1 cellular context compared by ENCODE assay signal in the genomic region with DNA sequence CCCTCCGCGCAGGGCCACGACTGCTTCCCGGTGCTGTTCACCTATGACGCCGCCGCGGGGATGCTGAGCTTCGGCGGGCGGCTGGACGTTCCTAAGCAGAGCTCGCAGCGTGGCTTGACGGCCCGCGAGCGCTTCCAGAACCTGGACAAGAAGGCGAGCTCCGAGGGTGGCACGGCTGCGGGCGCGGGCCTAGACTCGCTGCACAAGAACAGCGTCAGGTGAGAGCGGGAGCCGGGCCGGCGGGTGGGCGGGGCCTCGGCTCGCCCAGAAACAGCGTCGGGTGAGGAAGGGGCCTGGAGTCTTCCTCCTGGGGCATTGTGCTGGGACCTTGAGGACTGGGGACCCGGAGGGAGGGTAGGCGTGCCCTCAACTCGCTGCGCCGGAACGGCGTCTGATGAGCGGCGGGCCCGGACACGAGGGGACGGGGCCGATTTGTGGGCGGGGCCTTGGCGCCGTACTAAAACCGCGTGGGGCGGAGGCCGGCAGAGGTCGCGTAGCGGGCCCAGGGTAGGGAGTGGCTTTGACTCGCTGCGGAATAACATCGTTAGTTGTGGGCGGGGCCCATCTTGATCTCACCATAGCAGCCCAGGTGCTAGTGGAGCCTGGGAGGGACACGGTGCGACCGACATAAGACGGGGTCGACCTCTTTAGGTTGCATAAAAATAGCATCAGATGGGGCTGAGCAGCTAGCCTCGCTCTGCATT.
TF ChIP-seq lines count a peak whose summit lies in the region.

No MANE protein-coding gene starts in this region.

TF ChIP-seq in WTC11, 78 proteins besides CTCF, POLR2A, EP300 and RAD21 (continued from another document and continues in another):
- TF ChIP-seq ATF2 (CRISPR knock-in tag; IDR thresholded peaks at IDR 0.05; ENCODE audit: borderline replicate concordance, low read depth) (no peak), ZNF317 (CRISPR knock-in tag; IDR thresholded peaks at IDR 0.05; ENCODE audit: borderline replicate concordance, low read depth) (no peak; the same call in 1 of the 2 replicates), TEAD1 (CRISPR knock-in tag; IDR thresholded peaks at IDR 0.05) (peak; percentile 79; the same call in 1 of the 2 replicates), ZNF219 (CRISPR knock-in tag; IDR thresholded peaks at IDR 0.05; ENCODE audit: borderline replicate concordance) (0 out of 2 replicates have a peak, but pooled peaks have one; percentile 69), ETV6 (CRISPR knock-in tag; IDR thresholded peaks at IDR 0.05) (peak; percentile 77; the same call in 1 of the 2 replicates), ZNF232 (CRISPR knock-in tag; IDR thresholded peaks at IDR 0.05) (peak; percentile 69; the same call in 1 of the 2 replicates), RORB (CRISPR knock-in tag; IDR thresholded peaks at IDR 0.05) (no peak), PRRX2 (CRISPR knock-in tag; IDR thresholded peaks at IDR 0.05) (peak; percentile 90; the same call in 1 of the 2 replicates), MAX (CRISPR knock-in tag; IDR thresholded peaks at IDR 0.05) (peak; percentile 75; the same call in 1 of the 2 replicates), MXD4 (CRISPR knock-in tag; IDR thresholded peaks at IDR 0.05; ENCODE audit: borderline replicate concordance) (no peak), ZNF416 (CRISPR knock-in tag; IDR thresholded peaks at IDR 0.05) (peak; percentile 79; the same call in 1 of the 2 replicates), MYBL2 (CRISPR knock-in tag; IDR thresholded peaks at IDR 0.05) (no peak; the same call in 1 of the 2 replicates), ZNF263 (CRISPR knock-in tag; IDR thresholded peaks at IDR 0.05; ENCODE audit: low read depth) (no peak), USF1 (CRISPR knock-in tag; IDR thresholded peaks at IDR 0.05) (no peak; the same call in 1 of the 2 replicates), MLX (CRISPR knock-in tag; IDR thresholded peaks at IDR 0.05) (no peak), RELA (CRISPR knock-in tag; IDR thresholded peaks at IDR 0.05; ENCODE audit: borderline replicate concordance) (peak; percentile 88), ATF1 (CRISPR knock-in tag; IDR thresholded peaks at IDR 0.05) (0 out of 2 replicates have a peak, but pooled peaks have one; percentile 33), ZBTB43 (CRISPR knock-in tag; IDR thresholded peaks at IDR 0.05) (0 out of 2 replicates have a peak, but pooled peaks have one; percentile 52)
- TF ChIP-seq, protein P1, sequence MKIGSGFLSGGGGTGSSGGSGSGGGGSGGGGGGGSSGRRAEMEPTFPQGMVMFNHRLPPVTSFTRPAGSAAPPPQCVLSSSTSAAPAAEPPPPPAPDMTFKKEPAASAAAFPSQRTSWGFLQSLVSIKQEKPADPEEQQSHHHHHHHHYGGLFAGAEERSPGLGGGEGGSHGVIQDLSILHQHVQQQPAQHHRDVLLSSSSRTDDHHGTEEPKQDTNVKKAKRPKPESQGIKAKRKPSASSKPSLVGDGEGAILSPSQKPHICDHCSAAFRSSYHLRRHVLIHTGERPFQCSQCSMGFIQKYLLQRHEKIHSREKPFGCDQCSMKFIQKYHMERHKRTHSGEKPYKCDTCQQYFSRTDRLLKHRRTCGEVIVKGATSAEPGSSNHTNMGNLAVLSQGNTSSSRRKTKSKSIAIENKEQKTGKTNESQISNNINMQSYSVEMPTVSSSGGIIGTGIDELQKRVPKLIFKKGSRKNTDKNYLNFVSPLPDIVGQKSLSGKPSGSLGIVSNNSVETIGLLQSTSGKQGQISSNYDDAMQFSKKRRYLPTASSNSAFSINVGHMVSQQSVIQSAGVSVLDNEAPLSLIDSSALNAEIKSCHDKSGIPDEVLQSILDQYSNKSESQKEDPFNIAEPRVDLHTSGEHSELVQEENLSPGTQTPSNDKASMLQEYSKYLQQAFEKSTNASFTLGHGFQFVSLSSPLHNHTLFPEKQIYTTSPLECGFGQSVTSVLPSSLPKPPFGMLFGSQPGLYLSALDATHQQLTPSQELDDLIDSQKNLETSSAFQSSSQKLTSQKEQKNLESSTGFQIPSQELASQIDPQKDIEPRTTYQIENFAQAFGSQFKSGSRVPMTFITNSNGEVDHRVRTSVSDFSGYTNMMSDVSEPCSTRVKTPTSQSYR (CRISPR knock-in tag; IDR thresholded peaks at IDR 0.05) = no peak
- TF ChIP-seq, protein P2, sequence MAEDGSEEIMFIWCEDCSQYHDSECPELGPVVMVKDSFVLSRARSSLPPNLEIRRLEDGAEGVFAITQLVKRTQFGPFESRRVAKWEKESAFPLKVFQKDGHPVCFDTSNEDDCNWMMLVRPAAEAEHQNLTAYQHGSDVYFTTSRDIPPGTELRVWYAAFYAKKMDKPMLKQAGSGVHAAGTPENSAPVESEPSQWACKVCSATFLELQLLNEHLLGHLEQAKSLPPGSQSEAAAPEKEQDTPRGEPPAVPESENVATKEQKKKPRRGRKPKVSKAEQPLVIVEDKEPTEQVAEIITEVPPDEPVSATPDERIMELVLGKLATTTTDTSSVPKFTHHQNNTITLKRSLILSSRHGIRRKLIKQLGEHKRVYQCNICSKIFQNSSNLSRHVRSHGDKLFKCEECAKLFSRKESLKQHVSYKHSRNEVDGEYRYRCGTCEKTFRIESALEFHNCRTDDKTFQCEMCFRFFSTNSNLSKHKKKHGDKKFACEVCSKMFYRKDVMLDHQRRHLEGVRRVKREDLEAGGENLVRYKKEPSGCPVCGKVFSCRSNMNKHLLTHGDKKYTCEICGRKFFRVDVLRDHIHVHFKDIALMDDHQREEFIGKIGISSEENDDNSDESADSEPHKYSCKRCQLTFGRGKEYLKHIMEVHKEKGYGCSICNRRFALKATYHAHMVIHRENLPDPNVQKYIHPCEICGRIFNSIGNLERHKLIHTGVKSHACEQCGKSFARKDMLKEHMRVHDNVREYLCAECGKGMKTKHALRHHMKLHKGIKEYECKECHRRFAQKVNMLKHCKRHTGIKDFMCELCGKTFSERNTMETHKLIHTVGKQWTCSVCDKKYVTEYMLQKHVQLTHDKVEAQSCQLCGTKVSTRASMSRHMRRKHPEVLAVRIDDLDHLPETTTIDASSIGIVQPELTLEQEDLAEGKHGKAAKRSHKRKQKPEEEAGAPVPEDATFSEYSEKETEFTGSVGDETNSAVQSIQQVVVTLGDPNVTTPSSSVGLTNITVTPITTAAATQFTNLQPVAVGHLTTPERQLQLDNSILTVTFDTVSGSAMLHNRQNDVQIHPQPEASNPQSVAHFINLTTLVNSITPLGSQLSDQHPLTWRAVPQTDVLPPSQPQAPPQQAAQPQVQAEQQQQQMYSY (CRISPR knock-in tag; IDR thresholded peaks at IDR 0.05) = peak; percentile 15; the same call in 1 of the 2 replicates
- TF ChIP-seq, protein P3, sequence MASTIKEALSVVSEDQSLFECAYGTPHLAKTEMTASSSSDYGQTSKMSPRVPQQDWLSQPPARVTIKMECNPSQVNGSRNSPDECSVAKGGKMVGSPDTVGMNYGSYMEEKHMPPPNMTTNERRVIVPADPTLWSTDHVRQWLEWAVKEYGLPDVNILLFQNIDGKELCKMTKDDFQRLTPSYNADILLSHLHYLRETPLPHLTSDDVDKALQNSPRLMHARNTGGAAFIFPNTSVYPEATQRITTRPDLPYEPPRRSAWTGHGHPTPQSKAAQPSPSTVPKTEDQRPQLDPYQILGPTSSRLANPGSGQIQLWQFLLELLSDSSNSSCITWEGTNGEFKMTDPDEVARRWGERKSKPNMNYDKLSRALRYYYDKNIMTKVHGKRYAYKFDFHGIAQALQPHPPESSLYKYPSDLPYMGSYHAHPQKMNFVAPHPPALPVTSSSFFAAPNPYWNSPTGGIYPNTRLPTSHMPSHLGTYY (CRISPR knock-in tag; IDR thresholded peaks at IDR 0.05) = peak; percentile 68
- TF ChIP-seq, protein P4, sequence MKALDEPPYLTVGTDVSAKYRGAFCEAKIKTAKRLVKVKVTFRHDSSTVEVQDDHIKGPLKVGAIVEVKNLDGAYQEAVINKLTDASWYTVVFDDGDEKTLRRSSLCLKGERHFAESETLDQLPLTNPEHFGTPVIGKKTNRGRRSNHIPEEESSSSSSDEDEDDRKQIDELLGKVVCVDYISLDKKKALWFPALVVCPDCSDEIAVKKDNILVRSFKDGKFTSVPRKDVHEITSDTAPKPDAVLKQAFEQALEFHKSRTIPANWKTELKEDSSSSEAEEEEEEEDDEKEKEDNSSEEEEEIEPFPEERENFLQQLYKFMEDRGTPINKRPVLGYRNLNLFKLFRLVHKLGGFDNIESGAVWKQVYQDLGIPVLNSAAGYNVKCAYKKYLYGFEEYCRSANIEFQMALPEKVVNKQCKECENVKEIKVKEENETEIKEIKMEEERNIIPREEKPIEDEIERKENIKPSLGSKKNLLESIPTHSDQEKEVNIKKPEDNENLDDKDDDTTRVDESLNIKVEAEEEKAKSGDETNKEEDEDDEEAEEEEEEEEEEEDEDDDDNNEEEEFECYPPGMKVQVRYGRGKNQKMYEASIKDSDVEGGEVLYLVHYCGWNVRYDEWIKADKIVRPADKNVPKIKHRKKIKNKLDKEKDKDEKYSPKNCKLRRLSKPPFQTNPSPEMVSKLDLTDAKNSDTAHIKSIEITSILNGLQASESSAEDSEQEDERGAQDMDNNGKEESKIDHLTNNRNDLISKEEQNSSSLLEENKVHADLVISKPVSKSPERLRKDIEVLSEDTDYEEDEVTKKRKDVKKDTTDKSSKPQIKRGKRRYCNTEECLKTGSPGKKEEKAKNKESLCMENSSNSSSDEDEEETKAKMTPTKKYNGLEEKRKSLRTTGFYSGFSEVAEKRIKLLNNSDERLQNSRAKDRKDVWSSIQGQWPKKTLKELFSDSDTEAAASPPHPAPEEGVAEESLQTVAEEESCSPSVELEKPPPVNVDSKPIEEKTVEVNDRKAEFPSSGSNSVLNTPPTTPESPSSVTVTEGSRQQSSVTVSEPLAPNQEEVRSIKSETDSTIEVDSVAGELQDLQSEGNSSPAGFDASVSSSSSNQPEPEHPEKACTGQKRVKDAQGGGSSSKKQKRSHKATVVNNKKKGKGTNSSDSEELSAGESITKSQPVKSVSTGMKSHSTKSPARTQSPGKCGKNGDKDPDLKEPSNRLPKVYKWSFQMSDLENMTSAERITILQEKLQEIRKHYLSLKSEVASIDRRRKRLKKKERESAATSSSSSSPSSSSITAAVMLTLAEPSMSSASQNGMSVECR (CRISPR knock-in tag; IDR thresholded peaks at IDR 0.05; ENCODE audit: borderline replicate concordance) = 0 out of 2 replicates have a peak, but pooled peaks have one; percentile 72
- TF ChIP-seq, protein P5, sequence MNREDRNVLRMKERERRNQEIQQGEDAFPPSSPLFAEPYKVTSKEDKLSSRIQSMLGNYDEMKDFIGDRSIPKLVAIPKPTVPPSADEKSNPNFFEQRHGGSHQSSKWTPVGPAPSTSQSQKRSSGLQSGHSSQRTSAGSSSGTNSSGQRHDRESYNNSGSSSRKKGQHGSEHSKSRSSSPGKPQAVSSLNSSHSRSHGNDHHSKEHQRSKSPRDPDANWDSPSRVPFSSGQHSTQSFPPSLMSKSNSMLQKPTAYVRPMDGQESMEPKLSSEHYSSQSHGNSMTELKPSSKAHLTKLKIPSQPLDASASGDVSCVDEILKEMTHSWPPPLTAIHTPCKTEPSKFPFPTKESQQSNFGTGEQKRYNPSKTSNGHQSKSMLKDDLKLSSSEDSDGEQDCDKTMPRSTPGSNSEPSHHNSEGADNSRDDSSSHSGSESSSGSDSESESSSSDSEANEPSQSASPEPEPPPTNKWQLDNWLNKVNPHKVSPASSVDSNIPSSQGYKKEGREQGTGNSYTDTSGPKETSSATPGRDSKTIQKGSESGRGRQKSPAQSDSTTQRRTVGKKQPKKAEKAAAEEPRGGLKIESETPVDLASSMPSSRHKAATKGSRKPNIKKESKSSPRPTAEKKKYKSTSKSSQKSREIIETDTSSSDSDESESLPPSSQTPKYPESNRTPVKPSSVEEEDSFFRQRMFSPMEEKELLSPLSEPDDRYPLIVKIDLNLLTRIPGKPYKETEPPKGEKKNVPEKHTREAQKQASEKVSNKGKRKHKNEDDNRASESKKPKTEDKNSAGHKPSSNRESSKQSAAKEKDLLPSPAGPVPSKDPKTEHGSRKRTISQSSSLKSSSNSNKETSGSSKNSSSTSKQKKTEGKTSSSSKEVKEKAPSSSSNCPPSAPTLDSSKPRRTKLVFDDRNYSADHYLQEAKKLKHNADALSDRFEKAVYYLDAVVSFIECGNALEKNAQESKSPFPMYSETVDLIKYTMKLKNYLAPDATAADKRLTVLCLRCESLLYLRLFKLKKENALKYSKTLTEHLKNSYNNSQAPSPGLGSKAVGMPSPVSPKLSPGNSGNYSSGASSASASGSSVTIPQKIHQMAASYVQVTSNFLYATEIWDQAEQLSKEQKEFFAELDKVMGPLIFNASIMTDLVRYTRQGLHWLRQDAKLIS (CRISPR knock-in tag; IDR thresholded peaks at IDR 0.05; ENCODE audit: borderline replicate concordance) = 0 out of 2 replicates have a peak, but pooled peaks have one; percentile 82
- TF ChIP-seq, protein P6, sequence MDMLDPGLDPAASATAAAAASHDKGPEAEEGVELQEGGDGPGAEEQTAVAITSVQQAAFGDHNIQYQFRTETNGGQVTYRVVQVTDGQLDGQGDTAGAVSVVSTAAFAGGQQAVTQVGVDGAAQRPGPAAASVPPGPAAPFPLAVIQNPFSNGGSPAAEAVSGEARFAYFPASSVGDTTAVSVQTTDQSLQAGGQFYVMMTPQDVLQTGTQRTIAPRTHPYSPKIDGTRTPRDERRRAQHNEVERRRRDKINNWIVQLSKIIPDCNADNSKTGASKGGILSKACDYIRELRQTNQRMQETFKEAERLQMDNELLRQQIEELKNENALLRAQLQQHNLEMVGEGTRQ (CRISPR knock-in tag; IDR thresholded peaks at IDR 0.05) = peak; percentile 24; the same call in 1 of the 2 replicates
